In the genomic region with DNA sequence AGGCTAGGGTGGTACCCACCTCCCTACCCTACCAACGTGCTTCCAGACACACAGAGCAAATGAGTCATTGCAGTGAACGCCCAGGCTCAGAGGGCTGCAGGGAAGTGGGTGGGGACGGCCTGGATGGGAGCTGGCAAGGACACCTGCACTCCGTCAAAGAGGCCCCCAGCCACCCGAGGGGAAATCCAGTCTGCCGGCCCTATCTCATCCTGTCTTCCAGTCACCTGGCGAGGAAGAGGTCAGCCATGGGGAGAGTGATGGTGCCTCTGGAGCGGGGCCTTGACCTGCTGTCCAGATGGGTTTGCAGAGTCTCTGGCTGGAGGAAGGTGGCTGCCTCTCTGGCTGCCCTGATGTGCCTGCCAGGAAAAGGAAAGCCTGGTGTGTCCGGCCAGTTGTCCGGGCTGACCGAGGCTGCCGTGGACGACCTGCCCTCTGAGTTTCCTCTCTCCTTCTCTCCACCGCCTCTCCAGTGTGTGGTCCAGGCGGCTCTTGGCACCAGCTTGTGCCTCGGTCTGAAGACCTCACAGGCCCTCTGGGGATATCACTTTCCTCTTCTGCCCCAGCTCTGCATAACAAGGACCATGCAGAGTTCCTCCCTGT, we compare ENCODE assay signal across 1 cellular context.
TF ChIP-seq lines count a peak whose summit lies in the region.

No MANE protein-coding gene starts in this region.

TF ChIP-seq in endothelial cell of umbilical vein, 7 proteins besides CTCF, POLR2A, EP300 and RAD21:
- peak; percentile 55 for TF ChIP-seq FOS (IDR thresholded peaks at IDR 0.05; ENCODE audit: borderline replicate concordance, insufficient read depth, low read length)
- no peak for TF ChIP-seq EZH2 (IDR thresholded peaks at IDR 0.05; ENCODE audit: borderline replicate concordance, low read depth, low read length, severe bottlenecking)
